2 cellular contexts compared by ENCODE assay signal in the genomic region with DNA sequence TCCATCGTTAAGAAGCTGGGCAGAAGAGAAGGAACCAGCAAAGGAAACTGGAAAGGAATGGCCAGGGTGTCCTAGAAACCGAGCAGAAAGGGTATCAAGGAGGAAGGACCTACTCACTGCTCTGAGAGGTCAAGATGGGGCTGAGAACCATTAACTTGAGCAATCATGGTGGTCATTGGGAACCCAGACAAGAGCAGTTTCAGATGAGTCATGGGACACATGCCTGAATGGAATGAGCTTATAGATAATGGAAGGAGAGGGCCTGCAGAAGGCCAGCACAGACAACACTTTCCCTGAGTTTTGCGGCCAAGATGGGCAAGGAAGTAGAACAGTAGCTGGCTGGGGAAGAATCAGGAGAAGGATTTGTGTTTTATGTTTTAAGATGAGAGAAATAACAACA.
TF ChIP-seq lines count a peak whose summit lies in the region.

No MANE protein-coding gene starts in this region.

TF ChIP-seq in SK-N-SH treated with all-trans-retinoic acid at 6 μM for 48 hours, 23 proteins besides CTCF, POLR2A, EP300 and RAD21:
- TF ChIP-seq RARB (CRISPR knock-in tag; IDR thresholded peaks at IDR 0.05) (no peak), ZC3H10 (CRISPR knock-in tag; IDR thresholded peaks at IDR 0.05) (no peak), ZFP30 (CRISPR knock-in tag; IDR thresholded peaks at IDR 0.05) (no peak), ZNF70 (CRISPR knock-in tag; IDR thresholded peaks at IDR 0.05) (no peak), ZNF8 (CRISPR knock-in tag; IDR thresholded peaks at IDR 0.05) (no peak), PPARA (CRISPR knock-in tag; IDR thresholded peaks at IDR 0.05; ENCODE audit: borderline replicate concordance) (no peak), ARNTL (CRISPR knock-in tag; IDR thresholded peaks at IDR 0.05; ENCODE audit: borderline replicate concordance, low read depth) (no peak), OSR1 (CRISPR knock-in tag; IDR thresholded peaks at IDR 0.05) (no peak), ZFP3 (CRISPR knock-in tag; IDR thresholded peaks at IDR 0.05) (no peak), ISL1 (CRISPR knock-in tag; IDR thresholded peaks at IDR 0.05) (no peak), TOX (CRISPR knock-in tag; IDR thresholded peaks at IDR 0.05; ENCODE audit: borderline replicate concordance) (no peak)
- TF ChIP-seq, protein P1, sequence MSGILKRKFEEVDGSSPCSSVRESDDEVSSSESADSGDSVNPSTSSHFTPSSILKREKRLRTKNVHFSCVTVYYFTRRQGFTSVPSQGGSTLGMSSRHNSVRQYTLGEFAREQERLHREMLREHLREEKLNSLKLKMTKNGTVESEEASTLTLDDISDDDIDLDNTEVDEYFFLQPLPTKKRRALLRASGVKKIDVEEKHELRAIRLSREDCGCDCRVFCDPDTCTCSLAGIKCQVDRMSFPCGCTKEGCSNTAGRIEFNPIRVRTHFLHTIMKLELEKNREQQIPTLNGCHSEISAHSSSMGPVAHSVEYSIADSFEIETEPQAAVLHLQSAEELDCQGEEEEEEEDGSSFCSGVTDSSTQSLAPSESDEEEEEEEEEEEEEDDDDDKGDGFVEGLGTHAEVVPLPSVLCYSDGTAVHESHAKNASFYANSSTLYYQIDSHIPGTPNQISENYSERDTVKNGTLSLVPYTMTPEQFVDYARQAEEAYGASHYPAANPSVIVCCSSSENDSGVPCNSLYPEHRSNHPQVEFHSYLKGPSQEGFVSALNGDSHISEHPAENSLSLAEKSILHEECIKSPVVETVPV (CRISPR knock-in tag; IDR thresholded peaks at IDR 0.05) = no peak
- TF ChIP-seq, protein P2, sequence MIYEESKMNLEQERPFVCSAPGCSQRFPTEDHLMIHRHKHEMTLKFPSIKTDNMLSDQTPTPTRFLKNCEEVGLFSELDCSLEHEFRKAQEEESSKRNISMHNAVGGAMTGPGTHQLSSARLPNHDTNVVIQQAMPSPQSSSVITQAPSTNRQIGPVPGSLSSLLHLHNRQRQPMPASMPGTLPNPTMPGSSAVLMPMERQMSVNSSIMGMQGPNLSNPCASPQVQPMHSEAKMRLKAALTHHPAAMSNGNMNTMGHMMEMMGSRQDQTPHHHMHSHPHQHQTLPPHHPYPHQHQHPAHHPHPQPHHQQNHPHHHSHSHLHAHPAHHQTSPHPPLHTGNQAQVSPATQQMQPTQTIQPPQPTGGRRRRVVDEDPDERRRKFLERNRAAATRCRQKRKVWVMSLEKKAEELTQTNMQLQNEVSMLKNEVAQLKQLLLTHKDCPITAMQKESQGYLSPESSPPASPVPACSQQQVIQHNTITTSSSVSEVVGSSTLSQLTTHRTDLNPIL (CRISPR knock-in tag; IDR thresholded peaks at IDR 0.05; ENCODE audit: low read depth) = no peak
- TF ChIP-seq, protein P3, sequence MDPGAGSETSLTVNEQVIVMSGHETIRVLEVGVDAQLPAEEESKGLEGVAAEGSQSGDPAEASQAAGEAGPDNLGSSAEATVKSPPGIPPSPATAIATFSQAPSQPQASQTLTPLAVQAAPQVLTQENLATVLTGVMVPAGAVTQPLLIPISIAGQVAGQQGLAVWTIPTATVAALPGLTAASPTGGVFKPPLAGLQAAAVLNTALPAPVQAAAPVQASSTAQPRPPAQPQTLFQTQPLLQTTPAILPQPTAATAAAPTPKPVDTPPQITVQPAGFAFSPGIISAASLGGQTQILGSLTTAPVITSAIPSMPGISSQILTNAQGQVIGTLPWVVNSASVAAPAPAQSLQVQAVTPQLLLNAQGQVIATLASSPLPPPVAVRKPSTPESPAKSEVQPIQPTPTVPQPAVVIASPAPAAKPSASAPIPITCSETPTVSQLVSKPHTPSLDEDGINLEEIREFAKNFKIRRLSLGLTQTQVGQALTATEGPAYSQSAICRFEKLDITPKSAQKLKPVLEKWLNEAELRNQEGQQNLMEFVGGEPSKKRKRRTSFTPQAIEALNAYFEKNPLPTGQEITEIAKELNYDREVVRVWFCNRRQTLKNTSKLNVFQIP (CRISPR knock-in tag; IDR thresholded peaks at IDR 0.05; ENCODE audit: borderline replicate concordance, low read depth) = no peak
- TF ChIP-seq, protein P4, sequence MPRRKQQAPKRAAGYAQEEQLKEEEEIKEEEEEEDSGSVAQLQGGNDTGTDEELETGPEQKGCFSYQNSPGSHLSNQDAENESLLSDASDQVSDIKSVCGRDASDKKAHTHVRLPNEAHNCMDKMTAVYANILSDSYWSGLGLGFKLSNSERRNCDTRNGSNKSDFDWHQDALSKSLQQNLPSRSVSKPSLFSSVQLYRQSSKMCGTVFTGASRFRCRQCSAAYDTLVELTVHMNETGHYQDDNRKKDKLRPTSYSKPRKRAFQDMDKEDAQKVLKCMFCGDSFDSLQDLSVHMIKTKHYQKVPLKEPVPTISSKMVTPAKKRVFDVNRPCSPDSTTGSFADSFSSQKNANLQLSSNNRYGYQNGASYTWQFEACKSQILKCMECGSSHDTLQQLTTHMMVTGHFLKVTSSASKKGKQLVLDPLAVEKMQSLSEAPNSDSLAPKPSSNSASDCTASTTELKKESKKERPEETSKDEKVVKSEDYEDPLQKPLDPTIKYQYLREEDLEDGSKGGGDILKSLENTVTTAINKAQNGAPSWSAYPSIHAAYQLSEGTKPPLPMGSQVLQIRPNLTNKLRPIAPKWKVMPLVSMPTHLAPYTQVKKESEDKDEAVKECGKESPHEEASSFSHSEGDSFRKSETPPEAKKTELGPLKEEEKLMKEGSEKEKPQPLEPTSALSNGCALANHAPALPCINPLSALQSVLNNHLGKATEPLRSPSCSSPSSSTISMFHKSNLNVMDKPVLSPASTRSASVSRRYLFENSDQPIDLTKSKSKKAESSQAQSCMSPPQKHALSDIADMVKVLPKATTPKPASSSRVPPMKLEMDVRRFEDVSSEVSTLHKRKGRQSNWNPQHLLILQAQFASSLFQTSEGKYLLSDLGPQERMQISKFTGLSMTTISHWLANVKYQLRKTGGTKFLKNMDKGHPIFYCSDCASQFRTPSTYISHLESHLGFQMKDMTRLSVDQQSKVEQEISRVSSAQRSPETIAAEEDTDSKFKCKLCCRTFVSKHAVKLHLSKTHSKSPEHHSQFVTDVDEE (CRISPR knock-in tag; IDR thresholded peaks at IDR 0.05) = no peak

TF ChIP-seq in SK-N-SH, 30 proteins besides CTCF, POLR2A, EP300 and RAD21:
- TF ChIP-seq GATA2 (CRISPR knock-in tag; IDR thresholded peaks at IDR 0.05) = no peak
- no peak for TF ChIP-seq NRF1 (IDR thresholded peaks at IDR 0.05; ENCODE audit: low read depth, low read length)
- no peak for TF ChIP-seq TAF1 (IDR thresholded peaks at IDR 0.05; ENCODE audit: borderline replicate concordance, low read depth, low read length)
- TF ChIP-seq EZH2phosphoT487 (IDR thresholded peaks at IDR 0.05; ENCODE audit: borderline replicate concordance, low read depth) = no peak
- no peak for TF ChIP-seq GABPA (IDR thresholded peaks at IDR 0.05; ENCODE audit: low read depth)
- no peak for TF ChIP-seq POLR2AphosphoS5 (IDR thresholded peaks at IDR 0.05; ENCODE audit: low read depth, low read length)
- no peak for TF ChIP-seq CHD2 (IDR thresholded peaks at IDR 0.05; ENCODE audit: low read length, partially characterized antibody)
- TF ChIP-seq, protein P5, sequence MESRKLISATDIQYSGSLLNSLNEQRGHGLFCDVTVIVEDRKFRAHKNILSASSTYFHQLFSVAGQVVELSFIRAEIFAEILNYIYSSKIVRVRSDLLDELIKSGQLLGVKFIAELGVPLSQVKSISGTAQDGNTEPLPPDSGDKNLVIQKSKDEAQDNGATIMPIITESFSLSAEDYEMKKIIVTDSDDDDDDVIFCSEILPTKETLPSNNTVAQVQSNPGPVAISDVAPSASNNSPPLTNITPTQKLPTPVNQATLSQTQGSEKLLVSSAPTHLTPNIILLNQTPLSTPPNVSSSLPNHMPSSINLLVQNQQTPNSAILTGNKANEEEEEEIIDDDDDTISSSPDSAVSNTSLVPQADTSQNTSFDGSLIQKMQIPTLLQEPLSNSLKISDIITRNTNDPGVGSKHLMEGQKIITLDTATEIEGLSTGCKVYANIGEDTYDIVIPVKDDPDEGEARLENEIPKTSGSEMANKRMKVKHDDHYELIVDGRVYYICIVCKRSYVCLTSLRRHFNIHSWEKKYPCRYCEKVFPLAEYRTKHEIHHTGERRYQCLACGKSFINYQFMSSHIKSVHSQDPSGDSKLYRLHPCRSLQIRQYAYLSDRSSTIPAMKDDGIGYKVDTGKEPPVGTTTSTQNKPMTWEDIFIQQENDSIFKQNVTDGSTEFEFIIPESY (IDR thresholded peaks at IDR 0.05; ENCODE audit: borderline replicate concordance, low read depth) = no peak
- no peak for TF ChIP-seq FOXM1 (IDR thresholded peaks at IDR 0.05; ENCODE audit: low read depth)
- no peak for TF ChIP-seq ELF1 (IDR thresholded peaks at IDR 0.05)
- TF ChIP-seq, protein P6, sequence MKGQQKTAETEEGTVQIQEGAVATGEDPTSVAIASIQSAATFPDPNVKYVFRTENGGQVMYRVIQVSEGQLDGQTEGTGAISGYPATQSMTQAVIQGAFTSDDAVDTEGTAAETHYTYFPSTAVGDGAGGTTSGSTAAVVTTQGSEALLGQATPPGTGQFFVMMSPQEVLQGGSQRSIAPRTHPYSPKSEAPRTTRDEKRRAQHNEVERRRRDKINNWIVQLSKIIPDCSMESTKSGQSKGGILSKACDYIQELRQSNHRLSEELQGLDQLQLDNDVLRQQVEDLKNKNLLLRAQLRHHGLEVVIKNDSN (IDR thresholded peaks at IDR 0.05; ENCODE audit: borderline replicate concordance, low read depth) = no peak
- TF ChIP-seq MXI1 (IDR thresholded peaks at IDR 0.05; ENCODE audit: low read depth, low read length) = no peak
- TF ChIP-seq TCF12 (IDR thresholded peaks at IDR 0.05) = no peak
- TF ChIP-seq, protein P7, sequence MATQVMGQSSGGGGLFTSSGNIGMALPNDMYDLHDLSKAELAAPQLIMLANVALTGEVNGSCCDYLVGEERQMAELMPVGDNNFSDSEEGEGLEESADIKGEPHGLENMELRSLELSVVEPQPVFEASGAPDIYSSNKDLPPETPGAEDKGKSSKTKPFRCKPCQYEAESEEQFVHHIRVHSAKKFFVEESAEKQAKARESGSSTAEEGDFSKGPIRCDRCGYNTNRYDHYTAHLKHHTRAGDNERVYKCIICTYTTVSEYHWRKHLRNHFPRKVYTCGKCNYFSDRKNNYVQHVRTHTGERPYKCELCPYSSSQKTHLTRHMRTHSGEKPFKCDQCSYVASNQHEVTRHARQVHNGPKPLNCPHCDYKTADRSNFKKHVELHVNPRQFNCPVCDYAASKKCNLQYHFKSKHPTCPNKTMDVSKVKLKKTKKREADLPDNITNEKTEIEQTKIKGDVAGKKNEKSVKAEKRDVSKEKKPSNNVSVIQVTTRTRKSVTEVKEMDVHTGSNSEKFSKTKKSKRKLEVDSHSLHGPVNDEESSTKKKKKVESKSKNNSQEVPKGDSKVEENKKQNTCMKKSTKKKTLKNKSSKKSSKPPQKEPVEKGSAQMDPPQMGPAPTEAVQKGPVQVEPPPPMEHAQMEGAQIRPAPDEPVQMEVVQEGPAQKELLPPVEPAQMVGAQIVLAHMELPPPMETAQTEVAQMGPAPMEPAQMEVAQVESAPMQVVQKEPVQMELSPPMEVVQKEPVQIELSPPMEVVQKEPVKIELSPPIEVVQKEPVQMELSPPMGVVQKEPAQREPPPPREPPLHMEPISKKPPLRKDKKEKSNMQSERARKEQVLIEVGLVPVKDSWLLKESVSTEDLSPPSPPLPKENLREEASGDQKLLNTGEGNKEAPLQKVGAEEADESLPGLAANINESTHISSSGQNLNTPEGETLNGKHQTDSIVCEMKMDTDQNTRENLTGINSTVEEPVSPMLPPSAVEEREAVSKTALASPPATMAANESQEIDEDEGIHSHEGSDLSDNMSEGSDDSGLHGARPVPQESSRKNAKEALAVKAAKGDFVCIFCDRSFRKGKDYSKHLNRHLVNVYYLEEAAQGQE (IDR thresholded peaks at IDR 0.05; ENCODE audit: low read depth, low read length) = no peak
- TF ChIP-seq SMC3 (IDR thresholded peaks at IDR 0.05; ENCODE audit: low read depth, low read length) = no peak
